21 cellular contexts compared by ENCODE assay signal in genomic region chr4:99845179-99845578, GRCh38. TPM values are rescaled to one million over a fixed set of nuclear protein-coding genes. Genes with fewer than 3 reads are reported as not detected.
DNase-seq lines count a peak whose midpoint lies in the region; ATAC-seq and TF ChIP-seq lines count a peak whose summit lies in the region.
"Had no signal": no experiment of that assay in that cellular context is flagged by ENCODE, and none has a peak within 500 bp of the region (broad histone marks: within the 10 kb centered on the region; RNA-seq: fewer than 3 reads in every experiment).

No MANE protein-coding gene starts in this region.

- H3K27ac Mint-ChIP-seq in activated CD8-positive, alpha-beta memory T cell treated with anti-CD3 and anti-CD28 coated beads, Interleukin-2, amount 10 ng/mL, durations not matched to agents 7 days and 5 days, result peak overlapping the region; percentile 77
- peak overlapping the region; percentile 46 to 90 (median 83) for H3K27ac Mint-ChIP-seq in IgD-negative memory B cell
- H3K27ac Mint-ChIP-seq in activated T-helper 2 cell treated with anti-CD3 and anti-CD28 coated beads, Interferon-gamma antibody, Interleukin-2, Interleukin-4, amounts not matched to agents 10 μg/mL and 5 μg/mL and 100 μg/mL, durations not matched to agents 14 hours and 24 hours and 36 hours, result peak overlapping the region; percentile 69

- DNase-seq in activated CD8-positive, alpha-beta memory T cell treated with anti-CD3 and anti-CD28 coated beads, Interleukin-2, amount 10 ng/mL, durations not matched to agents 7 days and 5 days, result no peak
- DNase-seq in activated CD8-positive, alpha-beta memory T cell treated with anti-CD3 and anti-CD28 coated beads, Interleukin-2, amount 50 U/mL, for 4 hours, result no peak
- DNase-seq in activated T-helper 2 cell treated with anti-CD3 and anti-CD28 coated beads, Interferon-gamma antibody, Interleukin-2, Interleukin-4, amounts not matched to agents 10 μg/mL and 5 μg/mL and 100 μg/mL, durations not matched to agents 14 hours and 24 hours and 36 hours (ENCODE audit: low spot score), result no peak
- DNase-seq in sigmoid colon, result no peak
- DNase-seq: DMS79; foreskin keratinocyte; NCI-H146; NCI-H226; retina; RPMI8226; stimulated activated CD4-positive, alpha-beta T cell treated with anti-CD3 and anti-CD28 coated beads, Interleukin-15, amount 100 ng/mL, for 24 hours; transverse colon had no signal

- H3K36me3 ChIP-seq in parathyroid adenoma (ENCODE audit: control insufficient read depth, insufficient read depth, low read length), result no peaks in the 10 kb centered on the region
- no peaks in the 10 kb centered on the region for H3K36me3 ChIP-seq in gastroesophageal sphincter
- no peaks in the 10 kb centered on the region for H3K36me3 ChIP-seq in sigmoid colon
- H3K36me3 ChIP-seq: breast epithelium, HAP-1, transverse colon had no signal

- TF ChIP-seq CTCF in parathyroid adenoma (IDR thresholded peaks at IDR 0.05) (no peak), gastroesophageal sphincter (IDR thresholded peaks at IDR 0.05) (no peak), sigmoid colon (IDR thresholded peaks at IDR 0.05) (no peak)

- WGBS in gastroesophageal sphincter (ENCODE audit: low coverage in 1 of 2), 2 donors, result 57 to 100% methylated on average over 1 of the region's 1 CpG
- WGBS in sigmoid colon, 2 donors, result 96 to 99% methylated on average over 1 of the region's 1 CpG

- no peaks in the 10 kb centered on the region for H3K27me3 Mint-ChIP-seq in activated CD8-positive, alpha-beta memory T cell treated with anti-CD3 and anti-CD28 coated beads, Interleukin-2, amount 10 ng/mL, durations not matched to agents 7 days and 5 days
- no peaks in the 10 kb centered on the region for H3K27me3 Mint-ChIP-seq in IgD-negative memory B cell
- H3K27me3 Mint-ChIP-seq in activated T-helper 2 cell treated with anti-CD3 and anti-CD28 coated beads, Interferon-gamma antibody, Interleukin-2, Interleukin-4, amounts not matched to agents 10 μg/mL and 5 μg/mL and 100 μg/mL, durations not matched to agents 14 hours and 24 hours and 36 hours (ENCODE audit: low read depth), result no peaks in the 10 kb centered on the region

- TF ChIP-seq POLR2A in gastroesophageal sphincter (IDR thresholded peaks at IDR 0.05) (no peak), sigmoid colon (IDR thresholded peaks at IDR 0.05) (no peak)

- H3K27me3 ChIP-seq in parathyroid adenoma (ENCODE audit: control insufficient read depth, insufficient read depth, low read length) (no peaks in the 10 kb centered on the region), gastroesophageal sphincter (no peaks in the 10 kb centered on the region), sigmoid colon (no peaks in the 10 kb centered on the region)
- H3K27me3 ChIP-seq: breast epithelium, foreskin keratinocyte, transverse colon had no signal

- intact Hi-C loops in activated T-helper 2 cell treated with anti-CD3 and anti-CD28 coated beads, Interferon-gamma antibody, Interleukin-2, Interleukin-4, amounts not matched to agents 10 μg/mL and 5 μg/mL and 100 μg/mL, durations not matched to agents 14 hours and 24 hours and 36 hours (cut with micrococcal nuclease), result loop anchor here (5.0 to 10.0 kb wide), 3 partner anchors 88 to 910 kb away; no protein-coding TSS in a partner anchor
- intact Hi-C loops in sigmoid colon (cut with DNase I), result no loop called here

- no peak overlapping the region for H3K4me3 Mint-ChIP-seq in activated CD8-positive, alpha-beta memory T cell treated with anti-CD3 and anti-CD28 coated beads, Interleukin-2, amount 10 ng/mL, durations not matched to agents 7 days and 5 days
- no peak overlapping the region for H3K4me3 Mint-ChIP-seq in IgD-negative memory B cell
- H3K4me3 Mint-ChIP-seq in activated T-helper 2 cell treated with anti-CD3 and anti-CD28 coated beads, Interferon-gamma antibody, Interleukin-2, Interleukin-4, amounts not matched to agents 10 μg/mL and 5 μg/mL and 100 μg/mL, durations not matched to agents 14 hours and 24 hours and 36 hours (ENCODE audit: low read depth), result no peak overlapping the region

- H3K4me3 ChIP-seq in parathyroid adenoma (ENCODE audit: low read depth, low read length) (no peak overlapping the region), gastroesophageal sphincter (no peak overlapping the region), sigmoid colon (no peak overlapping the region)
- H3K4me3 ChIP-seq: breast epithelium, HAP-1, transverse colon had no signal

- no peak for ATAC-seq in activated CD8-positive, alpha-beta memory T cell treated with anti-CD3 and anti-CD28 coated beads, Interleukin-2, amount 10 ng/mL, durations not matched to agents 7 days and 5 days
- ATAC-seq in gastroesophageal sphincter (no peak), GM18907 (IDR thresholded peaks at IDR 0.05; ENCODE audit: unreplicated experiment) (no peak)
- ATAC-seq: foreskin keratinocyte had no signal

- H2AFZ ChIP-seq in parathyroid adenoma, result no peak overlapping the region

- H3K4me2 ChIP-seq in parathyroid adenoma (ENCODE audit: low read length), result peak overlapping the region; percentile 35

- TF ChIP-seq EP300 in gastroesophageal sphincter (IDR thresholded peaks at IDR 0.05), result no peak
- no peak for TF ChIP-seq EP300 in sigmoid colon (IDR thresholded peaks at IDR 0.05)

- no peak overlapping the region for H3K9ac ChIP-seq in parathyroid adenoma

- no peaks in the 10 kb centered on the region for H3K9me3 ChIP-seq in parathyroid adenoma (ENCODE audit: control insufficient read depth, low read length)
- H3K9me3 ChIP-seq in gastroesophageal sphincter, result no peaks in the 10 kb centered on the region
- H3K9me3 ChIP-seq in sigmoid colon, result no peaks in the 10 kb centered on the region
- H3K9me3 ChIP-seq: breast epithelium, HAP-1, transverse colon had no signal

- H3K36me3 Mint-ChIP-seq in activated CD8-positive, alpha-beta memory T cell treated with anti-CD3 and anti-CD28 coated beads, Interleukin-2, amount 10 ng/mL, durations not matched to agents 7 days and 5 days, result peaks cover 44% of the 10 kb centered on the region
- H3K36me3 Mint-ChIP-seq in IgD-negative memory B cell, result peaks cover 8% of the 10 kb centered on the region
- peaks cover 43% of the 10 kb centered on the region for H3K36me3 Mint-ChIP-seq in activated T-helper 2 cell treated with anti-CD3 and anti-CD28 coated beads, Interferon-gamma antibody, Interleukin-2, Interleukin-4, amounts not matched to agents 10 μg/mL and 5 μg/mL and 100 μg/mL, durations not matched to agents 14 hours and 24 hours and 36 hours (ENCODE audit: low read depth)

- peaks cover 68% of the 10 kb centered on the region for H3K4me1 Mint-ChIP-seq in activated CD8-positive, alpha-beta memory T cell treated with anti-CD3 and anti-CD28 coated beads, Interleukin-2, amount 10 ng/mL, durations not matched to agents 7 days and 5 days
- H3K4me1 Mint-ChIP-seq in IgD-negative memory B cell, result peaks cover 46 to 53% (median 49%) of the 10 kb centered on the region in 3 donors
- peaks cover 54% of the 10 kb centered on the region for H3K4me1 Mint-ChIP-seq in activated T-helper 2 cell treated with anti-CD3 and anti-CD28 coated beads, Interferon-gamma antibody, Interleukin-2, Interleukin-4, amounts not matched to agents 10 μg/mL and 5 μg/mL and 100 μg/mL, durations not matched to agents 14 hours and 24 hours and 36 hours (ENCODE audit: low read depth)

- CTCF ChIA-PET in activated CD8-positive, alpha-beta memory T cell treated with anti-CD3 and anti-CD28 coated beads, Interleukin-2, amount 10 ng/mL, durations not matched to agents 7 days and 5 days (lab: Charles Lee), result interaction anchor here (0.9 to 4.2 kb wide), 6 partner anchors 12 to 103 kb away, joined by 3 to 21 read pairs (median 6); no protein-coding TSS in a partner anchor

- no peaks in the 10 kb centered on the region for H3K79me2 ChIP-seq in parathyroid adenoma

- H3K4me1 ChIP-seq in parathyroid adenoma (no peaks in the 10 kb centered on the region), gastroesophageal sphincter (peaks cover 0 to 10% (median 3%) of the 10 kb centered on the region in 3 donors), sigmoid colon (peaks cover 0 to 10% (median 7%) of the 10 kb centered on the region in 4 donors)
- H3K4me1 ChIP-seq: breast epithelium, foreskin keratinocyte, HAP-1, transverse colon had no signal

- no peak overlapping the region for H3K27ac ChIP-seq in parathyroid adenoma
- no peak overlapping the region for H3K27ac ChIP-seq in gastroesophageal sphincter
- peak overlapping the region in 2 of 4 donors; percentile 26 to 38 for H3K27ac ChIP-seq in sigmoid colon
- H3K27ac ChIP-seq: breast epithelium, C4-2B, epithelial cell of prostate, foreskin keratinocyte, transverse colon had no signal

- no peaks in the 10 kb centered on the region for H3K9me3 Mint-ChIP-seq in activated CD8-positive, alpha-beta memory T cell treated with anti-CD3 and anti-CD28 coated beads, Interleukin-2, amount 10 ng/mL, durations not matched to agents 7 days and 5 days (ENCODE audit: low read depth)
- H3K9me3 Mint-ChIP-seq in IgD-negative memory B cell, result no peaks in the 10 kb centered on the region
- no peaks in the 10 kb centered on the region for H3K9me3 Mint-ChIP-seq in activated T-helper 2 cell treated with anti-CD3 and anti-CD28 coated beads, Interferon-gamma antibody, Interleukin-2, Interleukin-4, amounts not matched to agents 10 μg/mL and 5 μg/mL and 100 μg/mL, durations not matched to agents 14 hours and 24 hours and 36 hours

RNA-seq across cellular contexts. Expression of gene DAPP1, which starts 28.6 kb away (rescaled TPM):
- 10 to 100 TPM; 24.6 to 25.3 TPM for total RNA-seq in activated CD8-positive, alpha-beta memory T cell treated with anti-CD3 and anti-CD28 coated beads, Interleukin-2, amount 10 ng/mL, durations not matched to agents 7 days and 5 days
- 172 TPM for polyA plus RNA-seq in IgD-negative memory B cell
- 21.4 and 23.6 TPM in 2 replicates for total RNA-seq in activated T-helper 2 cell treated with anti-CD3 and anti-CD28 coated beads, Interferon-gamma antibody, Interleukin-2, Interleukin-4, amounts not matched to agents 10 μg/mL and 5 μg/mL and 100 μg/mL, durations not matched to agents 14 hours and 24 hours and 36 hours
- total RNA-seq in gastroesophageal sphincter, result 1 to 10 TPM in 3 of 4 donors, under 1 TPM in 1; 0.73 to 6.3 (median 1.8) TPM
- total RNA-seq in sigmoid colon, result 1 to 10 TPM in 3 of 4 donors, under 1 TPM in 1; 0.36 to 2.0 (median 1.2) TPM
- polyA plus RNA-seq in sigmoid colon, result 10 to 100 TPM in 1 of 3 donors, 1 to 10 TPM in 2; 1.2 to 17.9 (median 3.0) TPM
- total RNA-seq: dermis microvascular lymphatic vessel endothelial cell had no signal

RNA-seq across cellular contexts. Expression of gene LAMTOR3, which starts 49.0 kb away (rescaled TPM):
- total RNA-seq in activated CD8-positive, alpha-beta memory T cell treated with anti-CD3 and anti-CD28 coated beads, Interleukin-2, amount 10 ng/mL, durations not matched to agents 7 days and 5 days, result 10 to 100 TPM; 20.6 to 25.3 TPM
- polyA plus RNA-seq in IgD-negative memory B cell, result 21.3 TPM
- total RNA-seq in activated T-helper 2 cell treated with anti-CD3 and anti-CD28 coated beads, Interferon-gamma antibody, Interleukin-2, Interleukin-4, amounts not matched to agents 10 μg/mL and 5 μg/mL and 100 μg/mL, durations not matched to agents 14 hours and 24 hours and 36 hours, result 27.1 and 28.8 TPM in 2 replicates
- total RNA-seq in gastroesophageal sphincter, result 10 to 100 TPM; 34.5 to 64.8 (median 53.1) TPM
- 10 to 100 TPM; 36.6 to 77.2 (median 62.2) TPM for total RNA-seq in sigmoid colon
- polyA plus RNA-seq in sigmoid colon, result 100 to 1,000 TPM in 2 of 3 donors, 10 to 100 TPM in 1; 54.6 to 201 (median 108) TPM
